ENCODE assay signal across 9 cellular contexts in genomic region chr9:134684941-134685340, GRCh38. TPM values are rescaled to one million over a fixed set of nuclear protein-coding genes. Genes with fewer than 3 reads are reported as not detected.
DNase-seq lines count a peak whose midpoint lies in the region; ATAC-seq, FAIRE-seq and TF ChIP-seq lines count a peak whose summit lies in the region.
"Not testable (repeated sequence)": the region's sequence is repeated elsewhere in the genome, so short reads cannot be mapped to it uniquely, and the experiment has no call there.
"Had no signal": no experiment of that assay in that cellular context is flagged by ENCODE, and none has a peak within 500 bp of the region (broad histone marks: within the 10 kb centered on the region; RNA-seq: fewer than 3 reads in every experiment).

No MANE protein-coding gene starts in this region.

- not testable (repeated sequence) for TF ChIP-seq CTCF in HEK293 (tag by site-specific recombination; IDR thresholded peaks at IDR 0.05); IMR-90 (conservative IDR thresholded peaks at IDR 0.05; ENCODE audit: low read depth, low read length); K562 (IDR thresholded peaks at IDR 0.05 in 2 of 3, conservative IDR thresholded peaks at IDR 0.05 in 1 of 3; ENCODE audit: insufficient read depth in 2 of 3, low read depth in 1 of 3, low read length in 3 of 3); H1 (IDR thresholded peaks at IDR 0.05; ENCODE audit: control extremely low read depth in 1 of 3, insufficient read depth in 1 of 3, low read depth in 1 of 3, low read length in 3 of 3); HepG2 (CRISPR knock-in tag; IDR thresholded peaks at IDR 0.05); sigmoid colon (IDR thresholded peaks at IDR 0.05)

- not testable (repeated sequence) for H4K5ac ChIP-seq in IMR-90 (ENCODE audit: low read depth, low read length); H1 (ENCODE audit: insufficient read length, low read depth, low read length)

- POLR2A ChIA-PET in HEK293 (lab: Yijun Ruan, JAX); IMR-90 (lab: Charles Lee; ENCODE audit: unreplicated experiment); K562 (lab: Yijun Ruan, JAX); H1 (lab: Charles Lee; ENCODE audit: partially characterized antibody); HepG2 (lab: Yijun Ruan, JAX): not testable (repeated sequence)

- H2AFZ ChIP-seq in IMR-90 (replicated peaks; ENCODE audit: low read length, poor library complexity); K562 (ENCODE audit: low read depth, low read length); H1 (ENCODE audit: low read length); HepG2 (ENCODE audit: low read length): not testable (repeated sequence)

- FAIRE-seq in GM12891 (lab: Jason Lieb, UNC) (peak; percentile 67), K562 (lab: Jason Lieb, UNC) (peak; percentile 35)
- not testable (repeated sequence) for FAIRE-seq in H1 (lab: Jason Lieb, UNC); HepG2 (lab: Jason Lieb, UNC)

- H3K23me2 ChIP-seq in H1 (ENCODE audit: low read depth, low read length) = peaks cover 15% of the 10 kb centered on the region; the same call in 1 of the 2 replicates

- H3K9me3 ChIP-seq in HEK293 (ENCODE audit: control insufficient read depth, insufficient read depth, low read depth, low read length); IMR-90 (ENCODE audit: control insufficient read depth, insufficient read depth, low read length); K562 (replicated peaks; ENCODE audit: control insufficient read depth, insufficient read depth, low read depth, low read length); H1 (ENCODE audit: insufficient read depth in 2 of 2, low read depth in 1 of 2, low read length in 1 of 2); sigmoid colon: not testable (repeated sequence)
- H3K9me3 ChIP-seq in HepG2 (ENCODE audit: low read length) = peaks cover 10% of the 10 kb centered on the region

- H2AK9ac ChIP-seq in IMR-90 (replicated peaks; ENCODE audit: low read depth, low read length, poor library complexity) = not testable (repeated sequence)

- H3K4ac ChIP-seq in IMR-90 (ENCODE audit: low read depth, low read length); H1 (replicated peaks; ENCODE audit: insufficient read length, low read depth, low read length): not testable (repeated sequence)

- peaks cover 33 to 100% of the 10 kb centered on the region in 2 experiments for H3K79me1 ChIP-seq in IMR-90 (ENCODE audit: low read depth in 1 of 2, low read length in 2 of 2)
- H3K79me1 ChIP-seq in H1 (ENCODE audit: low read depth, low read length) = not testable (repeated sequence)

- not testable (repeated sequence) for BruUV-seq in IMR-90 (replicated peaks; lab: Mats Ljungman, UMichigan); K562 (replicated peaks; lab: Mats Ljungman, UMichigan); HepG2 (replicated peaks; lab: Mats Ljungman, UMichigan)

- intact Hi-C loops in IMR-90 (cut with micrococcal nuclease); K562 (cut with micrococcal nuclease); HepG2 (cut with micrococcal nuclease; ENCODE audit: unreplicated experiment): not testable (repeated sequence)
- intact Hi-C loops in sigmoid colon (cut with DNase I) = loop anchor here (5.0 kb wide), 1 partner anchor 233 kb away; no protein-coding TSS in a partner anchor

- not testable (repeated sequence) for H2BK12ac ChIP-seq in H1 (ENCODE audit: low read depth, low read length)

- H3K4me3 ChIP-seq in HEK293 (ENCODE audit: low read depth, low read length); IMR-90 (ENCODE audit: insufficient read depth, low read depth, low read length); K562; H1 (ENCODE audit: extremely low read depth in 1 of 4, insufficient read depth in 2 of 4, low read depth in 3 of 4, low read length in 4 of 4); HepG2 (replicated peaks in 1 of 3; ENCODE audit: insufficient read depth in 1 of 3, low read depth in 2 of 3, low read length in 3 of 3); sigmoid colon: not testable (repeated sequence)

- H3K4me2 ChIP-seq in IMR-90 (ENCODE audit: low read depth, low read length); K562 (ENCODE audit: insufficient read depth, low read length); H1 (ENCODE audit: insufficient read depth in 1 of 2, low read depth in 2 of 2, low read length in 2 of 2); HepG2 (ENCODE audit: low read depth, low read length): not testable (repeated sequence)

- H2BK120ac ChIP-seq in IMR-90 (ENCODE audit: low read depth, low read length); H1 (replicated peaks; ENCODE audit: low read depth, low read length): not testable (repeated sequence)

- ATAC-seq in IMR-90 (ENCODE audit: low read depth); K562; HepG2: not testable (repeated sequence)

- H3K23ac ChIP-seq in IMR-90 (ENCODE audit: low read depth, low read length); H1 (ENCODE audit: insufficient read length): not testable (repeated sequence)

- not testable (repeated sequence) for TF ChIP-seq POLR2A in GM12891 (IDR thresholded peaks at IDR 0.05; ENCODE audit: low read depth, low read length); IMR-90 (IDR thresholded peaks at IDR 0.05; ENCODE audit: low read depth, low read length); K562 (conservative IDR thresholded peaks at IDR 0.05); H1 (IDR thresholded peaks at IDR 0.05; ENCODE audit: control extremely low read depth in 1 of 2, low read depth in 2 of 2, low read length in 2 of 2); HepG2 (IDR thresholded peaks at IDR 0.05; ENCODE audit: insufficient read depth in 1 of 2, low read depth in 2 of 2, low read length in 2 of 2); sigmoid colon (IDR thresholded peaks at IDR 0.05)

- H3K56ac ChIP-seq in IMR-90 (ENCODE audit: extremely low read depth, insufficient read depth, low read length) = not testable (repeated sequence)
- H3K56ac ChIP-seq in H1 (replicated peaks; ENCODE audit: insufficient read length, low read depth, low read length) = peak overlapping the region; percentile 86

- H4K20me1 ChIP-seq in IMR-90 (ENCODE audit: insufficient read depth, low read length) = peaks cover 100% of the 10 kb centered on the region
- not testable (repeated sequence) for H4K20me1 ChIP-seq in K562 (replicated peaks; ENCODE audit: control insufficient read depth, insufficient read depth, low read length); H1 (replicated peaks in 1 of 2; ENCODE audit: control insufficient read depth in 1 of 2, insufficient read depth in 2 of 2, low read length in 2 of 2); HepG2 (ENCODE audit: insufficient read depth, low read length)

- not testable (repeated sequence) for H3K27me3 ChIP-seq in IMR-90 (ENCODE audit: control insufficient read depth, insufficient read depth, low read length); H1 (replicated peaks in 1 of 4; ENCODE audit: control insufficient read depth in 3 of 4, extremely low read depth in 1 of 4, insufficient read depth in 3 of 4, low read length in 3 of 4); sigmoid colon
- H3K27me3 ChIP-seq in K562 (ENCODE audit: control insufficient read depth in 2 of 2, insufficient read depth in 2 of 2, low read length in 2 of 2) (peaks cover 0 to 44% of the 10 kb centered on the region in 2 experiments; a peak in 2 of 5 replicates), HepG2 (ENCODE audit: control insufficient read depth in 1 of 2, insufficient read depth in 2 of 2, low read length in 2 of 2) (peaks cover 4 to 45% of the 10 kb centered on the region in 2 experiments; a peak in 4 of 5 replicates)

- H3K79me2 ChIP-seq in K562 (ENCODE audit: control insufficient read depth, insufficient read depth, low read length); H1 (ENCODE audit: control insufficient read depth in 1 of 2, insufficient read depth in 2 of 2, low read length in 2 of 2); HepG2 (ENCODE audit: insufficient read depth, low read length): not testable (repeated sequence)

- not testable (repeated sequence) for H3K4me1 ChIP-seq in HEK293 (ENCODE audit: control insufficient read depth, insufficient read depth, low read length); K562 (replicated peaks in 1 of 2; ENCODE audit: control insufficient read depth in 2 of 2, insufficient read depth in 2 of 2, low read length in 2 of 2); H1 (replicated peaks in 1 of 4; ENCODE audit: control insufficient read depth in 3 of 4, insufficient read depth in 4 of 4, low read length in 3 of 4); HepG2 (ENCODE audit: insufficient read depth, low read length)
- H3K4me1 ChIP-seq in IMR-90 (ENCODE audit: control insufficient read depth, insufficient read depth, low read length) = peaks cover 20% of the 10 kb centered on the region
- H3K4me1 ChIP-seq in sigmoid colon = peaks cover 0 to 68% (median 58%) of the 10 kb centered on the region in 4 donors

- H4K8ac ChIP-seq in IMR-90 (ENCODE audit: low read depth in 2 of 2, low read length in 2 of 2); H1 (ENCODE audit: extremely low read depth, insufficient read depth, low read length): not testable (repeated sequence)

- dilution Hi-C loops in IMR-90 (cut with HindIII; ENCODE audit: low sequenced_read_pairs, unreplicated experiment) = not testable (repeated sequence)

- H2BK20ac ChIP-seq in IMR-90 (ENCODE audit: low read depth, low read length); H1 (ENCODE audit: low read length): not testable (repeated sequence)

- H3K9me1 ChIP-seq in IMR-90 (ENCODE audit: insufficient read depth, low read length) = peaks cover 47% of the 10 kb centered on the region
- not testable (repeated sequence) for H3K9me1 ChIP-seq in K562 (ENCODE audit: control insufficient read depth, insufficient read depth, low read length)

- H2BK15ac ChIP-seq in IMR-90 (ENCODE audit: low read depth, low read length); H1 (ENCODE audit: low read length): not testable (repeated sequence)

- in situ Hi-C loops in IMR-90 (cut with MboI; ENCODE audit: low sequenced_read_pairs); K562 (cut with MboI); HepG2 (cut with HindIII; ENCODE audit: extremely low pct_ligation_motif_present, low pct_unique_long_range_greater_than_20kb): not testable (repeated sequence)

- H3K14ac ChIP-seq in IMR-90 (replicated peaks; ENCODE audit: low read depth, low read length); H1 (ENCODE audit: insufficient read length): not testable (repeated sequence)

- H3K18ac ChIP-seq in IMR-90 (ENCODE audit: low read depth, low read length); H1 (ENCODE audit: extremely low read depth, low read length): not testable (repeated sequence)

- CTCF ChIA-PET in HEK293 (lab: Yijun Ruan, JAX); IMR-90 (lab: Yijun Ruan, JAX); K562 (lab: Yijun Ruan, JAX; ENCODE audit: low intra/inter-chr PET ratio); H1 (lab: Charles Lee; ENCODE audit: partially characterized antibody); HepG2 (lab: Yijun Ruan, JAX; ENCODE audit: low intra/inter-chr PET ratio, low total read pairs): not testable (repeated sequence)

- not testable (repeated sequence) for TF ChIP-seq EP300 in K562 (IDR thresholded peaks at IDR 0.05; ENCODE audit: low read length); H1 (IDR thresholded peaks at IDR 0.05; ENCODE audit: borderline replicate concordance in 1 of 2, low read depth in 2 of 2, low read length in 2 of 2); HepG2 (IDR thresholded peaks at IDR 0.05; ENCODE audit: low read depth in 2 of 2, low read length in 2 of 2); HepG2 (CRISPR knock-in tag; IDR thresholded peaks at IDR 0.05; ENCODE audit: borderline replicate concordance); sigmoid colon (IDR thresholded peaks at IDR 0.05)

- not testable (repeated sequence) for H4K91ac ChIP-seq in IMR-90 (ENCODE audit: insufficient read depth, low read depth, low read length); H1 (replicated peaks; ENCODE audit: insufficient read length, low read length)

- H2BK5ac ChIP-seq in IMR-90 (ENCODE audit: low read depth, low read length, poor library complexity, severe bottlenecking) = peak overlapping the region; percentile 44
- H2BK5ac ChIP-seq in H1 (ENCODE audit: low read depth, low read length) = not testable (repeated sequence)

- H3K9ac ChIP-seq in IMR-90 (ENCODE audit: low read depth, low read length); K562 (ENCODE audit: insufficient read depth in 1 of 2, low read depth in 2 of 2, low read length in 2 of 2); H1 (replicated peaks in 1 of 4; ENCODE audit: extremely low read depth in 1 of 4, low read depth in 3 of 4, low read length in 3 of 4); HepG2 (ENCODE audit: insufficient read depth, low read depth, low read length): not testable (repeated sequence)

- not testable (repeated sequence) for H2AK5ac ChIP-seq in IMR-90 (ENCODE audit: low read depth, low read length); H1 (ENCODE audit: low read depth, low read length)

- not testable (repeated sequence) for TF ChIP-seq RAD21 in IMR-90 (IDR thresholded peaks at IDR 0.05; ENCODE audit: low read length); K562 (CRISPR knock-in tag; conservative IDR thresholded peaks at IDR 0.05 in 1 of 2, IDR thresholded peaks at IDR 0.05 in 1 of 2); H1 (IDR thresholded peaks at IDR 0.05 in 1 of 2, conservative IDR thresholded peaks at IDR 0.05 in 1 of 2; ENCODE audit: low read depth in 2 of 2, low read length in 2 of 2); HepG2 (CRISPR knock-in tag; IDR thresholded peaks at IDR 0.05)

- not testable (repeated sequence) for H3K27ac ChIP-seq in HEK293 (ENCODE audit: extremely low read depth, low read depth, low read length); IMR-90 (ENCODE audit: insufficient read depth, low read length); K562 (ENCODE audit: extremely low read depth, low read depth, low read length); H1 (ENCODE audit: low read depth, low read length); HepG2 (ENCODE audit: extremely low read length, insufficient read depth, low read length); sigmoid colon

- not testable (repeated sequence) for H3K36me3 ChIP-seq in HEK293 (ENCODE audit: control insufficient read depth in 2 of 2, insufficient read depth in 1 of 2, low read length in 2 of 2); K562 (ENCODE audit: control insufficient read depth, insufficient read depth, low read length); H1 (ENCODE audit: control insufficient read depth in 2 of 4, insufficient read depth in 4 of 4, low read length in 3 of 4); HepG2 (replicated peaks in 1 of 2; ENCODE audit: control insufficient read depth in 1 of 2, insufficient read depth in 2 of 2, low read length in 2 of 2); sigmoid colon
- H3K36me3 ChIP-seq in IMR-90 (ENCODE audit: control insufficient read depth, insufficient read depth, low read length) = peaks cover 45% of the 10 kb centered on the region

- not testable (repeated sequence) for DNase-seq in GM12891 (ENCODE audit: insufficient read length, low spot score); IMR-90; K562 (ENCODE audit: extremely low read depth in 1 of 4, low spot score in 3 of 4); H1 (ENCODE audit: low read depth in 1 of 2, low spot score in 2 of 2); HepG2 (ENCODE audit: low spot score)
- peak; percentile 19 for DNase-seq in sigmoid colon

RNA-seq across cellular contexts. Expression of gene COL5A1, which starts 43.3 kb away (rescaled TPM):
- polyA plus RNA-seq in GM12891 (2012; ENCODE audit: low read depth, missing spikeins) = 0.81 TPM
- total RNA-seq in IMR-90 (2012; rRNA removed) (19.2 and 21.1 TPM in 2 replicates), K562 (2014; rRNA removed) (under 0.01 TPM in 1 of 2 replicates, not detected in the other), K562 (2014; rRNA removed; fragmentation: Illumina TruSeq; extraction: Trizol) (not detected in 2 replicates), K562 (2015; rRNA removed; fragmentation: Illumina TruSeq; extraction: Trizol) (not detected in 2 replicates), K562 (2021) (0.13 TPM in 2 replicates), HepG2 (2016; rRNA removed; fragmentation: Illumina TruSeq; extraction: Trizol) (not detected in 2 replicates), sigmoid colon (100 to 1,000 TPM in 1 of 4 donors, 10 to 100 TPM in 3; 24.2 to 168 (median 59.4) TPM)
- polyA plus RNA-seq in IMR-90 (2012; rRNA removed) (154 and 173 TPM in 2 replicates), K562 (2011; rRNA removed) (not detected in 2 replicates), K562 (2014; fragmentation: Illumina TruSeq; extraction: Trizol) (not detected in 2 replicates), K562 (2014; fragmentation: Nextera tagmentation; extraction: Ambion mirVana) (not detected), K562 (2014; rRNA removed) (0.04 TPM in 1 of 2 replicates, not detected in the other), H1 (2011; rRNA removed) (3.8 and 6.2 TPM in 2 replicates), HepG2 (2011; rRNA removed) (under 0.01 TPM in 1 of 2 replicates, not detected in the other), sigmoid colon (10 to 100 TPM in 1 of 3 donors, 1 to 10 TPM in 2; 4.2 to 13.2 (median 4.4) TPM)
- 95.5 and 194 TPM in 2 replicates for polyA plus RNA-seq in IMR-90 (2012; cell fraction: cytosol; rRNA removed)
- polyA plus RNA-seq in IMR-90 (2012; cell fraction: nucleus; rRNA removed; ENCODE audit: low replicate concordance) = 391 and 419 TPM in 2 replicates
- total RNA-seq in K562 (2011; cell fraction: chromatin; rRNA removed; ENCODE audit: low replicate concordance) = 0.07 and 0.42 TPM in 2 replicates
- under 0.01 TPM in 1 of 2 replicates, not detected in the other for total RNA-seq in K562 (2011; cell fraction: nucleolus; rRNA removed)
- total RNA-seq in K562 (2011; cell fraction: nucleoplasm; rRNA removed) = not detected in 2 replicates
- polyA plus RNA-seq in K562 (2011; cell fraction: cytosol; rRNA removed) = 0.01 and 0.04 TPM in 2 replicates
- polyA plus RNA-seq in K562 (2011; cell fraction: nucleus; rRNA removed) = 0.04 and 0.23 TPM in 2 replicates
- 0.26 TPM in 2 replicates for polyA plus RNA-seq in K562 (2012)
- not detected in 2 replicates for polyA minus RNA-seq in K562 (2011; rRNA and poly(A)+ RNA removed)
- 0.55 TPM in 1 of 2 replicates, not detected in the other for polyA minus RNA-seq in K562 (2011; cell fraction: cytosol; rRNA and poly(A)+ RNA removed)
- under 0.01 TPM in 1 of 2 replicates, not detected in the other for polyA minus RNA-seq in K562 (2011; cell fraction: nucleus; rRNA and poly(A)+ RNA removed)
- 10.5 and 12.0 TPM in 2 replicates for total RNA-seq in H1 (2021; fragmentation: NEBNext Ultra II Directional; extraction: Animal tissue kit (Norgen Biotek cat#: 25700))
- 4.1 TPM for polyA plus RNA-seq in H1 (2011; cell fraction: cytosol; rRNA removed)
- polyA plus RNA-seq in H1 (2011; cell fraction: nucleus; rRNA removed) = 39.3 TPM
- 8.9 to 12.1 TPM (median 11.0 TPM) in 4 replicates for polyA plus RNA-seq in H1 (2012, experiment 1 of 2)
- polyA plus RNA-seq in H1 (2012, experiment 2 of 2) = 6.1 TPM
- 11.8 TPM for polyA plus RNA-seq in H1 (2013, experiment 1 of 2)
- polyA plus RNA-seq in H1 (2013, experiment 2 of 2) = 9.6 TPM
- 4.7 and 5.2 TPM in 2 replicates for polyA minus RNA-seq in H1 (2011; rRNA and poly(A)+ RNA removed)
- 6.1 TPM for polyA minus RNA-seq in H1 (2011; cell fraction: cytosol; rRNA and poly(A)+ RNA removed)
- 12.3 TPM for polyA minus RNA-seq in H1 (2011; cell fraction: nucleus; rRNA and poly(A)+ RNA removed)
- not detected in 2 replicates for total RNA-seq in HepG2 (2016; cell fraction: cytosol; rRNA removed; fragmentation: Illumina TruSeq; extraction: Trizol; ENCODE audit: low read depth)
- total RNA-seq in HepG2 (2016; cell fraction: insoluble cytoplasmic fraction; rRNA removed; fragmentation: Illumina TruSeq; extraction: Trizol) = not detected in 2 replicates
- not detected in 2 replicates for total RNA-seq in HepG2 (2016; cell fraction: membrane; rRNA removed; fragmentation: Illumina TruSeq; extraction: Trizol)
- not detected in 2 replicates for total RNA-seq in HepG2 (2016; cell fraction: nucleus; rRNA removed; fragmentation: Illumina TruSeq; extraction: Trizol)
- under 0.01 TPM in 1 of 2 replicates, not detected in the other for polyA plus RNA-seq in HepG2 (2011; cell fraction: cytosol; rRNA removed)
- 0.07 and 0.08 TPM in 2 replicates for polyA plus RNA-seq in HepG2 (2011; cell fraction: nucleus; rRNA removed)
- polyA plus RNA-seq in HepG2 (2012) = not detected in 2 replicates
- not detected in 2 replicates for polyA plus RNA-seq in HepG2 (2016; cell fraction: cytosol; fragmentation: Illumina TruSeq; extraction: Trizol; ENCODE audit: low read depth)
- not detected in 2 replicates for polyA plus RNA-seq in HepG2 (2016; cell fraction: insoluble cytoplasmic fraction; fragmentation: Illumina TruSeq; extraction: Trizol; ENCODE audit: low read depth)
- polyA plus RNA-seq in HepG2 (2016; cell fraction: membrane; fragmentation: Illumina TruSeq; extraction: Trizol; ENCODE audit: low read depth) = not detected in 2 replicates
- polyA plus RNA-seq in HepG2 (2016; cell fraction: nucleus; fragmentation: Illumina TruSeq; extraction: Trizol; ENCODE audit: insufficient read depth, low read depth) = 0.19 TPM in 1 of 2 replicates, not detected in the other
- 0.04 and 20.3 TPM in 2 replicates for polyA minus RNA-seq in HepG2 (2011; rRNA and poly(A)+ RNA removed; ENCODE audit: low replicate concordance)
- 0.20 TPM in 1 of 2 replicates, not detected in the other for polyA minus RNA-seq in HepG2 (2011; cell fraction: cytosol; rRNA and poly(A)+ RNA removed)
- polyA minus RNA-seq in HepG2 (2011; cell fraction: nucleus; rRNA and poly(A)+ RNA removed) = not detected in 2 replicates
- total RNA-seq: B cell, Calu3 had no signal
